In genomic region chr12:69553626-69554248, GRCh38 we compare ENCODE assay signal across 10 cellular contexts. TPM values are rescaled to one million over a fixed set of nuclear protein-coding genes. Genes with fewer than 3 reads are reported as not detected.
A peak's percentile ranks its signal among the peaks of the same experiment; 100 is the strongest.
DNase-seq lines count a peak whose midpoint lies in the region; ATAC-seq and TF ChIP-seq lines count a peak whose summit lies in the region.
"Had no signal": no experiment of that assay in that cellular context is flagged by ENCODE, and none has a peak within 500 bp of the region (broad histone marks: within the 10 kb centered on the region; RNA-seq: fewer than 3 reads in every experiment).

No MANE protein-coding gene starts in this region.

- 50 to 51% methylated on average over 2 of the region's 2 CpGs for WGBS in thyroid gland, 2 donors

- no peaks in the 10 kb centered on the region for H3K36me3 ChIP-seq in thyroid gland

- H3K9me3 Mint-ChIP-seq in natural killer cell treated with Interleukin-12 subunit alpha and Interleukin-12 subunit beta and Interleukin-15 and Interleukin-18, amount 100 ng/mL, for 72 hours, result no peaks in the 10 kb centered on the region
- H3K9me3 Mint-ChIP-seq in CD4-positive, alpha-beta T cell, result no peaks in the 10 kb centered on the region
- H3K9me3 Mint-ChIP-seq: activated naive CD4-positive, alpha-beta T cell treated with anti-CD3 and anti-CD28 coated beads, Interleukin-2, amount 50 U/mL, for 72 hours had no signal

- POLR2A ChIA-PET in RWPE1 (lab: Yijun Ruan, JAX; ENCODE audit: low non-redundant PET), result no interaction called here
- POLR2A ChIA-PET in CD4-positive, alpha-beta T cell (lab: Charles Lee), result no interaction called here

- no peak overlapping the region for H3K4me3 ChIP-seq in foreskin fibroblast (ENCODE audit: low read depth in 1 of 2, low read length in 2 of 2)
- no peak overlapping the region for H3K4me3 ChIP-seq in thyroid gland (replicated peaks in 1 of 3)
- no peak overlapping the region for H3K4me3 ChIP-seq in coronary artery

- no peaks in the 10 kb centered on the region for H3K27me3 ChIP-seq in thyroid gland
- no peaks in the 10 kb centered on the region for H3K27me3 ChIP-seq in CD4-positive, alpha-beta T cell (ENCODE audit: control insufficient read depth, insufficient read depth, low read length)

- DNase-seq in NCI-H1417 (lab: John Stamatoyannopoulos, UW) (peak; percentile 18 to 78 (median 59)), NCI-H1417 treated with DMSO at 0.1 percent for 48 hours (lab: John Stamatoyannopoulos, UW) (no peak), RWPE1 (ENCODE audit: low spot score) (peak; percentile 58), foreskin fibroblast (peak; percentile 59 to 77), thyroid gland (peak; percentile 60 to 61), coronary artery (ENCODE audit: low spot score) (no peak)
- no peak for DNase-seq in natural killer cell treated with Interleukin-12 subunit alpha and Interleukin-12 subunit beta and Interleukin-15 and Interleukin-18, amount 100 ng/mL, for 72 hours (ENCODE audit: low spot score)
- no peak for DNase-seq in CD4-positive, alpha-beta T cell

- no peak for TF ChIP-seq CTCF in RWPE1 (conservative IDR thresholded peaks at IDR 0.05; ENCODE audit: low read depth)
- no peak for TF ChIP-seq CTCF in foreskin fibroblast (IDR thresholded peaks at IDR 0.05; ENCODE audit: low read depth, low read length)
- TF ChIP-seq CTCF in thyroid gland (IDR thresholded peaks at IDR 0.05), result no peak
- no peak for TF ChIP-seq CTCF in coronary artery (IDR thresholded peaks at IDR 0.05)
- TF ChIP-seq CTCF in CD4-positive, alpha-beta T cell (IDR thresholded peaks at IDR 0.05), result no peak

- no peaks in the 10 kb centered on the region for H3K27me3 Mint-ChIP-seq in natural killer cell treated with Interleukin-12 subunit alpha and Interleukin-12 subunit beta and Interleukin-15 and Interleukin-18, amount 100 ng/mL, for 72 hours
- H3K27me3 Mint-ChIP-seq in CD4-positive, alpha-beta T cell, result no peaks in the 10 kb centered on the region

- H3K4me1 Mint-ChIP-seq in natural killer cell treated with Interleukin-12 subunit alpha and Interleukin-12 subunit beta and Interleukin-15 and Interleukin-18, amount 100 ng/mL, for 72 hours (ENCODE audit: low read depth in 2 of 2), result no peaks in the 10 kb centered on the region
- H3K4me1 Mint-ChIP-seq in CD4-positive, alpha-beta T cell (ENCODE audit: low read depth), result no peaks in the 10 kb centered on the region

- no peak for ATAC-seq in natural killer cell treated with Interleukin-12 subunit alpha and Interleukin-12 subunit beta and Interleukin-15 and Interleukin-18, amount 100 ng/mL, for 72 hours
- no peak for ATAC-seq in CD4-positive, alpha-beta T cell (ENCODE audit: poor library complexity)
- ATAC-seq: activated naive CD4-positive, alpha-beta T cell treated with anti-CD3 and anti-CD28 coated beads, Interleukin-2, amount 50 U/mL, for 72 hours had no signal

- H3K27ac ChIP-seq in RWPE1 (no peak overlapping the region), thyroid gland (peak overlapping the region in 2 of 3 donors; percentile 32 to 63), coronary artery (no peak overlapping the region)
- no peak overlapping the region for H3K27ac ChIP-seq in CD4-positive, alpha-beta T cell (ENCODE audit: low read depth, low read length)

- no peaks in the 10 kb centered on the region for H3K36me3 Mint-ChIP-seq in natural killer cell treated with Interleukin-12 subunit alpha and Interleukin-12 subunit beta and Interleukin-15 and Interleukin-18, amount 100 ng/mL, for 72 hours
- no peaks in the 10 kb centered on the region for H3K36me3 Mint-ChIP-seq in CD4-positive, alpha-beta T cell (ENCODE audit: low read depth)

- no peaks in the 10 kb centered on the region for H3K9me3 ChIP-seq in thyroid gland
- no peaks in the 10 kb centered on the region for H3K9me3 ChIP-seq in CD4-positive, alpha-beta T cell (ENCODE audit: control insufficient read depth, low read length)

- H3K4me3 Mint-ChIP-seq in natural killer cell treated with Interleukin-12 subunit alpha and Interleukin-12 subunit beta and Interleukin-15 and Interleukin-18, amount 100 ng/mL, for 72 hours, result no peak overlapping the region
- no peak overlapping the region for H3K4me3 Mint-ChIP-seq in CD4-positive, alpha-beta T cell

- H3K27ac Mint-ChIP-seq in natural killer cell treated with Interleukin-12 subunit alpha and Interleukin-12 subunit beta and Interleukin-15 and Interleukin-18, amount 100 ng/mL, for 72 hours, result no peak overlapping the region
- H3K27ac Mint-ChIP-seq in CD4-positive, alpha-beta T cell, result no peak overlapping the region
- H3K27ac Mint-ChIP-seq: activated naive CD4-positive, alpha-beta T cell treated with anti-CD3 and anti-CD28 coated beads, Interleukin-2, amount 50 U/mL, for 72 hours had no signal

- CTCF ChIA-PET in RWPE1 (lab: Yijun Ruan, JAX), result interaction anchor here (0.6 kb wide), 1 partner anchor 64 kb away, joined by 5 read pairs; no protein-coding TSS in a partner anchor
- CTCF ChIA-PET in CD4-positive, alpha-beta T cell (lab: Charles Lee), result interaction anchor here (3.5 kb wide), 1 partner anchor 17 kb away, joined by 13 read pairs; no protein-coding TSS in a partner anchor

- TF ChIP-seq POLR2A in thyroid gland (IDR thresholded peaks at IDR 0.05), result no peak

- peaks cover 5 to 9% of the 10 kb centered on the region in 2 donors for H3K4me1 ChIP-seq in thyroid gland

- intact Hi-C loops in thyroid gland (cut with DNase I), result no loop called here
- intact Hi-C loops in CD4-positive, alpha-beta T cell (cut with DNase I, micrococcal nuclease), result no loop called here

RNA-seq across cellular contexts. Expression of gene CCT2, which starts 31.5 kb away (rescaled TPM):
- 100 to 1,000 TPM in 3 of 4 donors, 10 to 100 TPM in 1; 90.9 to 174 (median 117) TPM for total RNA-seq in thyroid gland
- 100 to 1,000 TPM; 225 to 394 TPM for total RNA-seq in natural killer cell treated with Interleukin-12 subunit alpha and Interleukin-12 subunit beta and Interleukin-15 and Interleukin-18, amount 100 ng/mL, for 72 hours
- total RNA-seq in CD4-positive, alpha-beta T cell, result 100 to 1,000 TPM; 173 to 177 TPM

RNA-seq across cellular contexts. Expression of gene LRRC10, which starts 57.0 kb away (rescaled TPM):
- not detected for total RNA-seq in thyroid gland
- total RNA-seq in natural killer cell treated with Interleukin-12 subunit alpha and Interleukin-12 subunit beta and Interleukin-15 and Interleukin-18, amount 100 ng/mL, for 72 hours, result not detected
- total RNA-seq in CD4-positive, alpha-beta T cell, result not detected
- total RNA-seq: activated naive CD4-positive, alpha-beta T cell treated with anti-CD3 and anti-CD28 coated beads, Interleukin-2, amount 50 U/mL, for 72 hours; liver had no signal

Comparison
In these comparisons a context has a peak if more than half of its experiments do, and no peak if none do; other contexts are left out.
1. DNase-seq: peak in NCI-H1417 (3 of 3), RWPE1 (single experiment), foreskin fibroblast (2 of 2) and thyroid gland (2 of 2); none in NCI-H1417 treated with DMSO at 0.1 percent for 48 hours (single experiment), natural killer cell treated with Interleukin-12 subunit alpha and Interleukin-12 subunit beta and Interleukin-15 and Interleukin-18, amount 100 ng/mL, for 72 hours (single experiment), coronary artery (single experiment) and CD4-positive, alpha-beta T cell (0 of 10).
2. H3K27ac ChIP-seq: peak in thyroid gland (2 of 3); none in RWPE1 (single experiment), coronary artery (0 of 2) and CD4-positive, alpha-beta T cell (single experiment).